Comparison of ENCODE assay signal across 11 cellular contexts in the genomic region with DNA sequence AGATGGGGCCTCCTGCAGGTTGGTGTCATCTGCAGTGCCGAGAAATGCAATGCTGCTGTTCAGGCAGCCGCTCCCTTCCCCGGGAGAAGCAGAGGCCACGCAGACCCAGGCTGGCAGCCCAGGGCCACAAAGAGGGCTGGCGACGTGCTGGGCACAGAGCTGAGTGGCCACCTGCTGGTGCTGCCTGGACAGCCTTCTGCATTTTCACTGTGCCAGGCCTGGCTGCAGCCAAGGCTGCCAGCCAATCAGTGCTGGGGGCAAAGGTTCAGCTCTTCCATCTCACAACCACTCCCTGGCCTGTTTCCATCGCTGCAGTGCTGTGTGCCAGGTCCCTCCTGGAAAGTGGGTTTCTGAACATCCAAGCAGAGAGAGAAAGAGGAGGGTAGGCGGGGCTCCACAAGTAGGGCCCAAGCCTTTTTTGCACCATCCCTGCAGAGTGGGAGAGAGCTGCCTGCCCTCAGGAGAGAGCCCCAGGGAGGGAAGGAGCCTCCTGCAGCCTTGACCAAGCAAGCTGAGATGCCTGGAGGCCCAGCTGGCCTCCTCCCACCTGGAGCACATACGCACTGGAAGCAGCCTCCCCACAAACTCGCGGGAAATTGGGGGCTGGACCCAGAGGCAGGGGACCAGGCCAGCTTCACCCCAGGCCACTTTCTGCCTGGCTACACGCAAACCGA. TPM values are rescaled to one million over a fixed set of nuclear protein-coding genes. Genes with fewer than 3 reads are reported as not detected.
DNase-seq lines count a peak whose midpoint lies in the region; ATAC-seq lines count a peak whose summit lies in the region.
"Had no signal": no experiment of that assay in that cellular context is flagged by ENCODE, and none has a peak within 500 bp of the region (broad histone marks: within the 10 kb centered on the region; RNA-seq: fewer than 3 reads in every experiment).

No MANE protein-coding gene starts in this region.

- H3K79me2 ChIP-seq in GM23248 (ENCODE audit: insufficient read depth), result no peaks in the 10 kb centered on the region

- H3K27me3 ChIP-seq in GM23248 (replicated peaks; ENCODE audit: insufficient read depth), result no peaks in the 10 kb centered on the region; the same call in 1 of the 2 replicates

- no peaks in the 10 kb centered on the region for H3K4me1 ChIP-seq in GM23248 (ENCODE audit: insufficient read depth)

- DNase-seq in GM23248, result peak; percentile 16
- DNase-seq in NCI-H446 (lab: John Stamatoyannopoulos, UW), result peak; percentile 6 to 44
- DNase-seq in globus pallidus (ENCODE audit: low spot score), result peak; percentile 57
- peak; percentile 56 to 96 (median 72) for DNase-seq in posterior cingulate gyrus
- no peak for DNase-seq in CD1c-positive myeloid dendritic cell (ENCODE audit: extremely low spot score)
- DNase-seq: activated gamma-delta T cell treated with Interleukin-2 at 50 U/mL for 16 hours, OCI-M1 had no signal

- no peak overlapping the region for H3K4me2 ChIP-seq in GM23248 (ENCODE audit: unreplicated experiment)

- H3K9me3 ChIP-seq in GM23248 (ENCODE audit: low read depth), result no peaks in the 10 kb centered on the region

- H3K4me3 ChIP-seq in GM23248, result no peak overlapping the region

- no peak overlapping the region for H2AFZ ChIP-seq in GM23248

- no peaks in the 10 kb centered on the region for H3F3A ChIP-seq in GM23248 (ENCODE audit: insufficient read depth)

- H4K20me1 ChIP-seq in GM23248 (ENCODE audit: insufficient read depth), result no peaks in the 10 kb centered on the region

- H3K36me3 ChIP-seq in GM23248 (ENCODE audit: low read depth), result no peaks in the 10 kb centered on the region

- in situ Hi-C loops in GM23248 (cut with MboI), result no loop called here

- no peak overlapping the region for H3K9ac ChIP-seq in GM23248

- no peak overlapping the region for H3K27ac ChIP-seq in GM23248

- 28 to 36% methylated on average over 12 to 13 of the region's 13 CpGs for WGBS in GM23248 (ENCODE audit: low coverage in 1 of 2, low lambda C conversion rate in 2 of 2, missing lambda C conversion rate in 2 of 2), 2 experiments

- no peak for ATAC-seq in HG03175 (IDR thresholded peaks at IDR 0.05; ENCODE audit: unreplicated experiment)
- no peak for ATAC-seq in GM21526 (IDR thresholded peaks at IDR 0.05; ENCODE audit: low FRiP score, unreplicated experiment)
- no peak for ATAC-seq in HG03460 (IDR thresholded peaks at IDR 0.05; ENCODE audit: unreplicated experiment)

- intact Hi-C loops in posterior cingulate gyrus (cut with DNase I), result no loop called here

- H3K9me2 ChIP-seq in GM23248 (ENCODE audit: insufficient read depth), result no peaks in the 10 kb centered on the region

RNA-seq across cellular contexts. Expression of gene ADRA2C, which starts 20.1 kb away (rescaled TPM):
- 2.2 and 3.9 TPM in 2 replicates for total RNA-seq in GM23248 (2014; rRNA removed; shearing (Covaris generic))
- 0.09 and 0.14 TPM in 2 replicates for polyA plus RNA-seq in GM23248 (2016; fragmentation: Nextera tagmentation; extraction: Ambion mirVana)
- total RNA-seq: mononuclear cell had no signal
